ENCODE assay signal across 25 cellular contexts in the genomic region with DNA sequence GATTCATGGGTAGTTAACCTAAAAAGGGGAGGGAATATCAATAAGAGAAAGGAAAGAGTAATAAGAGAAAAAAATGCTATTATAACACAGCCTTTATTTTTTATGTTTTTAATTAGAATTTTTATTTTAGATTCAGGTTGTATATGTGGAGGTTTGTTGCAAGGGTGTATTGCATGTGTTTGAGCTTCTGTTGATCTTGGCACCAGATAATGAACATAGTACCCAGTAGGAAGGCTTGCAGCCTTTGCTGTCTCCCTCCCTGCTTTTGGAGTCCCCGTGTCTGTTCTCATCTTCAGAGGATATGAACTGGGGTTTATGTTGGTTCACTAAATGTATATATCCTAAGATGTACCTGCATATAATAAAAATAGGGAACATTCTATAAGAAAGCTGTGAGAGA.
"Had no signal": no experiment of that assay in that cellular context is flagged by ENCODE, and none has a peak within 500 bp of the region (broad histone marks: within the 10 kb centered on the region; RNA-seq: fewer than 3 reads in every experiment).

No MANE protein-coding gene starts in this region.

- H3K4me3 Mint-ChIP-seq: activated naive CD8-positive, alpha-beta T cell treated with anti-CD3 and anti-CD28 coated beads for 36 hours; activated T-cell treated with anti-CD3 and anti-CD28 coated beads, Interleukin-2, amount 50 U/mL, for 4 hours; effector memory CD8-positive, alpha-beta T cell; natural killer cell treated with Interleukin-12 subunit alpha and Interleukin-12 subunit beta and Interleukin-15 and Interleukin-18, amount 100 ng/mL, for 72 hours had no signal

- DNase-seq: activated CD8-positive, alpha-beta memory T cell treated with anti-CD3 and anti-CD28 coated beads for 24 hours; activated CD8-positive, alpha-beta memory T cell treated with anti-CD3 and anti-CD28 coated beads, Interleukin-2, amount 50 U/mL, for 4 hours; activated naive CD4-positive, alpha-beta T cell treated with Interleukin-2 at 50 U/mL for 16 hours; activated naive CD8-positive, alpha-beta T cell treated with anti-CD3 and anti-CD28 coated beads for 36 hours; activated T-cell treated with anti-CD3 and anti-CD28 coated beads, Interleukin-2, amount 50 U/mL, for 4 hours; amygdala; body of pancreas; dorsolateral prefrontal cortex; effector memory CD8-positive, alpha-beta T cell; gastrocnemius medialis; hippocampal formation; kidney glomerular epithelial cell; left ventricle myocardium superior; pancreas; psoas muscle; stimulated activated CD4-positive, alpha-beta T cell treated with anti-CD3 and anti-CD28 coated beads, Interleukin-1b, Interleukin-23, amount 100 ng/mL, for 48 hours; stomach; T-helper 1 cell; transverse colon; WERI-Rb-1 had no signal

- H3K27me3 ChIP-seq: body of pancreas, cardiac muscle cell, dorsolateral prefrontal cortex, esophagus muscularis mucosa, gastrocnemius medialis, pancreas, right atrium auricular region, stomach, suprapubic skin, transverse colon had no signal

- H3K4me3 ChIP-seq: body of pancreas, cardiac muscle cell, dorsolateral prefrontal cortex, esophagus muscularis mucosa, gastrocnemius medialis, pancreas, psoas muscle, right atrium auricular region, stomach, suprapubic skin, transverse colon had no signal

- ATAC-seq: activated T-cell treated with anti-CD3 and anti-CD28 coated beads, Interleukin-2, amount 50 U/mL, for 4 hours; body of pancreas; effector memory CD8-positive, alpha-beta T cell; gastrocnemius medialis; left ventricle myocardium superior; natural killer cell treated with Interleukin-12 subunit alpha and Interleukin-12 subunit beta and Interleukin-15 and Interleukin-18, amount 100 ng/mL, for 72 hours; pancreas; psoas muscle had no signal

- H3K36me3 ChIP-seq: cardiac muscle cell, esophagus muscularis mucosa, gastrocnemius medialis, pancreas, right atrium auricular region, stomach, suprapubic skin, transverse colon, WERI-Rb-1 had no signal

- H3K27ac ChIP-seq: body of pancreas, cardiac muscle cell, dorsolateral prefrontal cortex, esophagus muscularis mucosa, gastrocnemius medialis, pancreas, psoas muscle, right atrium auricular region, stomach, suprapubic skin, transverse colon, WERI-Rb-1 had no signal

- H3K9me3 ChIP-seq: body of pancreas, pancreas had no signal

- H3K27me3 Mint-ChIP-seq: effector memory CD8-positive, alpha-beta T cell; natural killer cell treated with Interleukin-12 subunit alpha and Interleukin-12 subunit beta and Interleukin-15 and Interleukin-18, amount 100 ng/mL, for 72 hours had no signal

- H3K4me1 ChIP-seq: pancreas, psoas muscle had no signal

- H3K27ac Mint-ChIP-seq: activated naive CD8-positive, alpha-beta T cell treated with anti-CD3 and anti-CD28 coated beads for 36 hours had no signal
